8 cellular contexts compared by ENCODE assay signal in the genomic region with DNA sequence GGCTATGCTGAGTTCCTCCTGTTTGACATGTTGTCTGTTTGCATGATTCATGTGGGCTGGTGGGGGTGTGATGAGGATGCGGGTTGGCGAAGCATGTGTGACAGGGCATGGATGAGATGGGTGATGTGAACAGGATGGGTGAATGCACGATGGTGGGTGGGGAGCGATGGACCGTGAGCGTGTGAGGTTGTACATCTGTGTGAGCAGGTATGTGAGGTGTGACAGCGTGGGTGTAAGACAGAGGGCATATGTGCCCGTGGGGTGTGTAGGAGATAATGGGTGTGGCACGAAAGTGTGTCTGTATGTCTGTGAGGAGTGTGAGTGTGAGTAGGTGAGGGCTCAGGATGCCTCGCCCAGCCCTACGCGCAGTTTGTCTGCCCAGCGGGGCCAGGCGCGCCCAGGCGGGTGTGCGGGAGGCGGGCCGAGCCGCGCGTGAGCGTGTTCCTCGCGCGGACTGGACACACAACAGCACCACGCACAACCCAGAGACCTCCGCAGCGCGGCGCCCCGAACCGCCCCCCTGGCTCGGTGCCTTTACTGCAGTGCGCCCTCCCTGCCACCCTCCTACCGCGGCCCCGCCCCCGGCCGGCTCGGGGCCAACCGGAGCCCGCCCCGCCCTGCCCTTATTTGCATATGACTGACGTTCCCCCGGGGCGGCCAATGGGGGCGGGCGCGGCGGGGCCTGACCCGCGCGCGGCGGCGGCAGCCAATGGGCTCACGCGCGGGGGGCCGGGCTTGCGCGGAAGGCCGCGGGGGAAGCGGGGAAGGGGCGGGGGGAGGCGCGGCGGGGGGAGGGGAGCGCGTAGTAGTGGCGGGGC. TPM values are rescaled to one million over a fixed set of nuclear protein-coding genes. Genes with fewer than 3 reads are reported as not detected.
DNase-seq lines count a peak whose midpoint lies in the region; ATAC-seq and TF ChIP-seq lines count a peak whose summit lies in the region.

No MANE protein-coding gene starts in this region.

- H3K27me3 Mint-ChIP-seq in Calu3 (ENCODE audit: unreplicated experiment) = no peaks in the 10 kb centered on the region

- BruUV-seq in Calu3 (replicated peaks; lab: Mats Ljungman, UMichigan) = no TSS peak

- H3K4me3 Mint-ChIP-seq in Calu3 (ENCODE audit: low read depth, unreplicated experiment) = no peak overlapping the region

- H3K4me3 ChIP-seq in epithelial cell of proximal tubule (ENCODE audit: low read depth, low read length) = peak overlapping the region; percentile 53

- intact Hi-C loops in Calu3 (cut with micrococcal nuclease; ENCODE audit: unreplicated experiment) = loop anchor here (10.0 kb wide), 1 partner anchor 159 kb away; no protein-coding TSS in a partner anchor

- no peak overlapping the region for H3K27ac Mint-ChIP-seq in Calu3 (ENCODE audit: unreplicated experiment)

- CTCF ChIA-PET in Calu3 (lab: Charles Lee) = interaction anchor here (0.8 kb wide), 1 partner anchor 25 kb away, joined by 11 read pairs; no protein-coding TSS in a partner anchor

- DNase-seq in Calu3 = peak; percentile 98
- DNase-seq in HUDEP-2 (lab: John Stamatoyannopoulos, UW; ENCODE audit: unreplicated experiment in 76 of 76) = peak in 75 of 76 experiments; percentile 67 to 99 (median 97)
- peak; percentile 87 for DNase-seq in NOMO-1 treated with dmso at 0.1 percent for 144 hours (lab: John Stamatoyannopoulos, UW; ENCODE audit: unreplicated experiment)
- DNase-seq in activated CD8-positive, alpha-beta memory T cell treated with anti-CD3 and anti-CD28 coated beads, Interleukin-2, amount 50 U/mL, for 48 hours = peak; percentile 96
- DNase-seq in epithelial cell of proximal tubule (ENCODE audit: low read depth) = no peak
- DNase-seq in mucosa of gallbladder (ENCODE audit: low spot score) = peak; percentile 95
- peak; percentile 88 to 92 for DNase-seq in stimulated activated CD8-positive, alpha-beta memory T cell treated with anti-CD3 and anti-CD28 coated beads, Interleukin-4, amount 100 ng/mL, for 1 hour (ENCODE audit: low read depth in 2 of 2, low spot score in 1 of 2)

- TF ChIP-seq CTCF in Calu3 (IDR thresholded peaks at IDR 0.05; ENCODE audit: unreplicated experiment) (no peak), epithelial cell of proximal tubule (conservative IDR thresholded peaks at IDR 0.05; ENCODE audit: low read depth, low read length) (no peak)

- no peaks in the 10 kb centered on the region for H3K9me3 Mint-ChIP-seq in Calu3 (ENCODE audit: low read depth, unreplicated experiment)

- ATAC-seq in GM21390 (IDR thresholded peaks at IDR 0.05; ENCODE audit: unreplicated experiment) = peak; percentile 38

- H3K36me3 Mint-ChIP-seq in Calu3 (ENCODE audit: insufficient read depth, unreplicated experiment) = peaks cover 57% of the 10 kb centered on the region

- peaks cover 25% of the 10 kb centered on the region for H3K4me1 Mint-ChIP-seq in Calu3 (ENCODE audit: low read depth, unreplicated experiment)

RNA-seq across cellular contexts. Expression of a gene that starts 14.4 kb away (rescaled TPM):
- 72.6 and 75.5 TPM in 2 replicates for total RNA-seq in Calu3 (2022)
- 49.3 and 63.9 TPM in 2 replicates for total RNA-seq in epithelial cell of proximal tubule
- total RNA-seq in mucosa of gallbladder = 93.4 TPM

RNA-seq across cellular contexts. Expression of a gene that starts 18.5 kb away (rescaled TPM):
- total RNA-seq in Calu3 (2022) (1.7 and 2.4 TPM in 2 replicates), epithelial cell of proximal tubule (0.23 and 2.7 TPM in 2 replicates), mucosa of gallbladder (0.75 TPM)

RNA-seq across cellular contexts. Expression of a gene that starts 19.0 kb away (rescaled TPM):
- 68.3 and 72.4 TPM in 2 replicates for total RNA-seq in Calu3 (2022)
- total RNA-seq in epithelial cell of proximal tubule = 157 and 183 TPM in 2 replicates
- 28.6 TPM for total RNA-seq in mucosa of gallbladder

RNA-seq across cellular contexts. Expression of a gene that starts 28.5 kb away (rescaled TPM):
- total RNA-seq in Calu3 (2022) (100 and 124 TPM in 2 replicates), epithelial cell of proximal tubule (36.3 and 48.6 TPM in 2 replicates), mucosa of gallbladder (68.3 TPM)

RNA-seq across cellular contexts. Expression of a gene that starts 29.7 kb away (rescaled TPM):
- total RNA-seq in Calu3 (2022) (1.5 and 3.1 TPM in 2 replicates), epithelial cell of proximal tubule (0.63 TPM in 1 of 2 replicates, not detected in the other), mucosa of gallbladder (0.63 TPM)
